ENCODE assay signal across 12 cellular contexts in genomic region chr14:95489163-95489887, GRCh38. TPM values are rescaled to one million over a fixed set of nuclear protein-coding genes. Genes with fewer than 3 reads are reported as not detected.
A peak's percentile ranks its signal among the peaks of the same experiment; 100 is the strongest.
DNase-seq lines count a peak whose midpoint lies in the region; ATAC-seq and TF ChIP-seq lines count a peak whose summit lies in the region.
"Had no signal": no experiment of that assay in that cellular context is flagged by ENCODE, and none has a peak within 500 bp of the region (broad histone marks: within the 10 kb centered on the region; RNA-seq: fewer than 3 reads in every experiment).

No MANE protein-coding gene starts in this region.

- H3K9me2 ChIP-seq in OCI-LY7 (ENCODE audit: insufficient read depth, low read length) = no peaks in the 10 kb centered on the region

- no peak overlapping the region for H3K4me3 Mint-ChIP-seq in naive thymus-derived CD8-positive, alpha-beta T cell
- no peak overlapping the region for H3K4me3 Mint-ChIP-seq in activated CD4-positive, alpha-beta memory T cell treated with anti-CD3 and anti-CD28 coated beads, Interleukin-2, amount 10 ng/mL, durations not matched to agents 7 days and 5 days
- H3K4me3 Mint-ChIP-seq: activated T-helper 1 cell treated with anti-CD3 and anti-CD28 coated beads, Interleukin-12 subunit alpha, Interleukin-12 subunit beta, Interleukin-2, Interleukin-4 antibody, amounts not matched to agents 30 ng/mL and 10 ng/mL and 1 ng/mL, durations not matched to agents 14 hours and 24 hours and 36 hours had no signal

- H3K36me3 Mint-ChIP-seq in naive thymus-derived CD8-positive, alpha-beta T cell = peaks cover 0 to 8% (median 5%) of the 10 kb centered on the region in 3 donors
- H3K36me3 Mint-ChIP-seq in activated CD4-positive, alpha-beta memory T cell treated with anti-CD3 and anti-CD28 coated beads, Interleukin-2, amount 10 ng/mL, durations not matched to agents 7 days and 5 days (ENCODE audit: low read depth) = peaks cover 40% of the 10 kb centered on the region

- no peak overlapping the region for H2AFZ ChIP-seq in OCI-LY7 (ENCODE audit: low read length)
- H2AFZ ChIP-seq: PC-9 had no signal

- no peaks in the 10 kb centered on the region for H4K20me1 ChIP-seq in OCI-LY7 (ENCODE audit: insufficient read depth, low read length)

- BruUV-seq in OCI-LY7 (replicated peaks; lab: Mats Ljungman, UMichigan) = no TSS peak

- peaks cover 23 to 74% (median 63%) of the 10 kb centered on the region in 4 donors for H3K4me1 Mint-ChIP-seq in naive thymus-derived CD8-positive, alpha-beta T cell
- peaks cover 44% of the 10 kb centered on the region for H3K4me1 Mint-ChIP-seq in activated CD4-positive, alpha-beta memory T cell treated with anti-CD3 and anti-CD28 coated beads, Interleukin-2, amount 10 ng/mL, durations not matched to agents 7 days and 5 days

- H3K4me1 ChIP-seq in OCI-LY7 (ENCODE audit: insufficient read depth, low read length, poor library complexity, severe bottlenecking) = peaks cover 68% of the 10 kb centered on the region
- H3K4me1 ChIP-seq in suprapubic skin = peaks cover 71% of the 10 kb centered on the region
- no peaks in the 10 kb centered on the region for H3K4me1 ChIP-seq in body of pancreas

- H3K36me3 ChIP-seq in OCI-LY7 (ENCODE audit: insufficient read depth, low read length) (peaks cover 16% of the 10 kb centered on the region; the same call in 1 of the 2 replicates), suprapubic skin (no peaks in the 10 kb centered on the region), body of pancreas (replicated peaks in 1 of 2; ENCODE audit: insufficient read depth in 1 of 2, low read depth in 2 of 2) (no peaks in the 10 kb centered on the region)

- H3K27ac Mint-ChIP-seq in naive thymus-derived CD8-positive, alpha-beta T cell = peak overlapping the region in 2 of 10 donors; percentile 12 to 27
- H3K27ac Mint-ChIP-seq in activated CD4-positive, alpha-beta memory T cell treated with anti-CD3 and anti-CD28 coated beads, Interleukin-2, amount 10 ng/mL, durations not matched to agents 7 days and 5 days = no peak overlapping the region

- POLR2A ChIA-PET in OCI-LY7 (lab: Charles Lee) = interaction anchor here (0.7 to 2.5 kb wide), 6 partner anchors 10 to 52 kb away, joined by 3 to 6 read pairs (median 3); no protein-coding TSS in a partner anchor
- POLR2A ChIA-PET in naive thymus-derived CD8-positive, alpha-beta T cell (lab: Charles Lee) = interaction anchor here (1.2 kb wide), 1 partner anchor 18 kb away, joined by 3 read pairs; no protein-coding TSS in a partner anchor
- POLR2A ChIA-PET in activated CD4-positive, alpha-beta memory T cell treated with anti-CD3 and anti-CD28 coated beads, Interleukin-2, amount 10 ng/mL, durations not matched to agents 7 days and 5 days (lab: Charles Lee) = interaction anchor here (1.1 kb wide), 1 partner anchor 34 kb away, joined by 3 read pairs; no protein-coding TSS in a partner anchor

- peak overlapping the region; percentile 63 for H3K4me3 ChIP-seq in OCI-LY7 (ENCODE audit: low read depth, low read length, poor library complexity, severe bottlenecking)
- H3K4me3 ChIP-seq in suprapubic skin = no peak overlapping the region
- H3K4me3 ChIP-seq in body of pancreas = no peak overlapping the region
- H3K4me3 ChIP-seq: mucosa of descending colon, PC-9 had no signal

- H3K9me3 ChIP-seq in OCI-LY7 (ENCODE audit: low read length) (peaks cover 10% of the 10 kb centered on the region; the same call in 1 of the 2 replicates), suprapubic skin (no peaks in the 10 kb centered on the region), body of pancreas (no peaks in the 10 kb centered on the region)
- H3K9me3 ChIP-seq: mucosa of descending colon had no signal

- ATAC-seq in left lobe of liver (peak; percentile 80), body of pancreas (no peak)
- no peak for ATAC-seq in naive thymus-derived CD8-positive, alpha-beta T cell

- no peak for TF ChIP-seq CTCF in OCI-LY7 (conservative IDR thresholded peaks at IDR 0.05; ENCODE audit: low read length)
- no peak for TF ChIP-seq CTCF in suprapubic skin (IDR thresholded peaks at IDR 0.05)
- no peak for TF ChIP-seq CTCF in body of pancreas (IDR thresholded peaks at IDR 0.05)

- no peaks in the 10 kb centered on the region for H3K27me3 Mint-ChIP-seq in naive thymus-derived CD8-positive, alpha-beta T cell
- no peaks in the 10 kb centered on the region for H3K27me3 Mint-ChIP-seq in activated CD4-positive, alpha-beta memory T cell treated with anti-CD3 and anti-CD28 coated beads, Interleukin-2, amount 10 ng/mL, durations not matched to agents 7 days and 5 days

- intact Hi-C loops in OCI-LY7 (cut with micrococcal nuclease; ENCODE audit: unreplicated experiment) = no loop called here
- intact Hi-C loops in body of pancreas (cut with DNase I) = no loop called here

- peak; percentile 43 for DNase-seq in OCI-LY7 (ENCODE audit: low spot score)
- DNase-seq in caudate nucleus (lab: John Stamatoyannopoulos, UW) = peak in 1 of 61 donors; percentile 47
- peak; percentile 68 for DNase-seq in left lobe of liver (ENCODE audit: low spot score)
- no peak for DNase-seq in suprapubic skin (ENCODE audit: low spot score in 2 of 2)
- DNase-seq in body of pancreas = no peak
- DNase-seq in naive thymus-derived CD8-positive, alpha-beta T cell = no peak
- no peak for DNase-seq in activated CD4-positive, alpha-beta memory T cell treated with anti-CD3 and anti-CD28 coated beads, Interleukin-2, amount 10 ng/mL, durations not matched to agents 7 days and 5 days
- DNase-seq: H7, KG1, PC-9 had no signal

- peak overlapping the region; percentile 42 for H3K27ac ChIP-seq in OCI-LY7 (ENCODE audit: low read depth, low read length, poor library complexity, severe bottlenecking)
- H3K27ac ChIP-seq in caudate nucleus (ENCODE audit: low read depth, low read length) = peak overlapping the region; percentile 58
- peak overlapping the region; percentile 61 for H3K27ac ChIP-seq in suprapubic skin
- H3K27ac ChIP-seq in body of pancreas = no peak overlapping the region
- H3K27ac ChIP-seq: PC-9 had no signal

- 43% methylated on average over 3 of the region's 3 CpGs for WGBS in suprapubic skin
- WGBS in body of pancreas, 2 donors = 70 to 72% methylated on average over 3 of the region's 3 CpGs

- H3K27me3 ChIP-seq in suprapubic skin (no peaks in the 10 kb centered on the region), body of pancreas (no peaks in the 10 kb centered on the region)

- CTCF ChIA-PET in OCI-LY7 (lab: Charles Lee; ENCODE audit: unreplicated experiment) = no interaction called here
- CTCF ChIA-PET in activated CD4-positive, alpha-beta memory T cell treated with anti-CD3 and anti-CD28 coated beads, Interleukin-2, amount 10 ng/mL, durations not matched to agents 7 days and 5 days (lab: Charles Lee) = interaction anchor here (2.0 kb wide), 1 partner anchor 38 kb away, joined by 8 read pairs; no protein-coding TSS in a partner anchor

- H3K79me2 ChIP-seq in OCI-LY7 (ENCODE audit: insufficient read depth, low read depth, low read length) = peaks cover 15% of the 10 kb centered on the region; the same call in 1 of the 2 replicates

- no peaks in the 10 kb centered on the region for H3K9me3 Mint-ChIP-seq in naive thymus-derived CD8-positive, alpha-beta T cell
- H3K9me3 Mint-ChIP-seq in activated CD4-positive, alpha-beta memory T cell treated with anti-CD3 and anti-CD28 coated beads, Interleukin-2, amount 10 ng/mL, durations not matched to agents 7 days and 5 days = peaks cover 5% of the 10 kb centered on the region

- H3K4me2 ChIP-seq in OCI-LY7 (ENCODE audit: low read length) = peak overlapping the region; percentile 65
- H3K4me2 ChIP-seq: PC-9 had no signal

- TF ChIP-seq EP300 in suprapubic skin (IDR thresholded peaks at IDR 0.05) = no peak

- TF ChIP-seq POLR2A in suprapubic skin (IDR thresholded peaks at IDR 0.05) = no peak
- no peak for TF ChIP-seq POLR2A in body of pancreas (IDR thresholded peaks at IDR 0.05)

RNA-seq across cellular contexts. Expression of gene SYNE3, which starts 27.1 kb away (rescaled TPM):
- total RNA-seq in OCI-LY7 (2014; rRNA removed; shearing (Covaris generic)) = 0.26 and 0.60 TPM in 2 replicates
- total RNA-seq in OCI-LY7 (2022) = 4.1 and 4.5 TPM in 2 replicates
- 13.6 TPM for total RNA-seq in left lobe of liver
- total RNA-seq in suprapubic skin = 10 to 100 TPM in 2 of 4 donors, 1 to 10 TPM in 2; 9.1 to 21.4 (median 12.8) TPM
- total RNA-seq in body of pancreas = 1 to 10 TPM; 7.0 to 7.3 TPM
- 10 to 100 TPM; 47.1 to 48.2 TPM for total RNA-seq in naive thymus-derived CD8-positive, alpha-beta T cell
- polyA plus RNA-seq in naive thymus-derived CD8-positive, alpha-beta T cell = 1 to 10 TPM; 2.4 to 4.6 (median 4.5) TPM
- 10 to 100 TPM; 86.2 to 89.5 TPM for total RNA-seq in activated CD4-positive, alpha-beta memory T cell treated with anti-CD3 and anti-CD28 coated beads, Interleukin-2, amount 10 ng/mL, durations not matched to agents 7 days and 5 days

RNA-seq across cellular contexts. Expression of gene GLRX5, which starts 45.5 kb away (rescaled TPM):
- total RNA-seq in OCI-LY7 (2014; rRNA removed; shearing (Covaris generic)) = 59.6 and 68.2 TPM in 2 replicates
- total RNA-seq in OCI-LY7 (2022) = 78.4 and 82.6 TPM in 2 replicates
- 31.4 TPM for total RNA-seq in left lobe of liver
- 10 to 100 TPM; 19.8 to 42.1 (median 33.7) TPM for total RNA-seq in suprapubic skin
- total RNA-seq in body of pancreas = 10 to 100 TPM; 21.5 to 49.1 TPM
- total RNA-seq in naive thymus-derived CD8-positive, alpha-beta T cell = 10 to 100 TPM; 17.9 to 22.5 TPM
- 10 to 100 TPM; 61.6 to 87.6 (median 67.6) TPM for polyA plus RNA-seq in naive thymus-derived CD8-positive, alpha-beta T cell
- total RNA-seq in activated CD4-positive, alpha-beta memory T cell treated with anti-CD3 and anti-CD28 coated beads, Interleukin-2, amount 10 ng/mL, durations not matched to agents 7 days and 5 days = 10 to 100 TPM; 30.4 to 34.5 TPM

Comparison
In these comparisons a context has a peak if more than half of its experiments do, and no peak if none do; other contexts are left out.
1. DNase-seq: peak in OCI-LY7 (single experiment) and left lobe of liver (single experiment); none in suprapubic skin (0 of 2), body of pancreas (0 of 4), naive thymus-derived CD8-positive, alpha-beta T cell (0 of 10) and activated CD4-positive, alpha-beta memory T cell treated with anti-CD3 and anti-CD28 coated beads, Interleukin-2, amount 10 ng/mL, durations not matched to agents 7 days and 5 days (single experiment).
2. H3K27ac ChIP-seq: peak in OCI-LY7 (single experiment), caudate nucleus (single experiment) and suprapubic skin (single experiment); none in body of pancreas (0 of 4).